ENCODE assay signal across 8 cellular contexts in genomic region chr1:9687876-9688582, GRCh38. TPM values are rescaled to one million over a fixed set of nuclear protein-coding genes. Genes with fewer than 3 reads are reported as not detected.
DNase-seq lines count a peak whose midpoint lies in the region; ATAC-seq, FAIRE-seq and TF ChIP-seq lines count a peak whose summit lies in the region.

No MANE protein-coding gene starts in this region.

- no peak for TF ChIP-seq CTCF in nephron (IDR thresholded peaks at IDR 0.05; ENCODE audit: unreplicated experiment in 3 of 3)

- DNase-seq in ACHN (peak; percentile 49), GM12892 (ENCODE audit: insufficient read length) (no peak), RPMI7951 (ENCODE audit: low read depth) (peak; percentile 42), epithelial cell of prostate (ENCODE audit: low read depth, low spot score) (no peak), NCI-H1436 (lab: John Stamatoyannopoulos, UW) (no peak)
- DNase-seq in effector CD4-positive, alpha-beta T cell: no peak

- in situ Hi-C loops in ACHN (cut with HindIII; ENCODE audit: low pct_ligation_motif_present, low pct_unique_long_range_greater_than_20kb, low sequenced_read_pairs): no loop called here

- H3K9me3 Mint-ChIP-seq in nephron: no peaks in the 10 kb centered on the region

- no peaks in the 10 kb centered on the region for H3K36me3 Mint-ChIP-seq in nephron (ENCODE audit: low read depth)

- peak; percentile 3; the same call in 1 of the 2 replicates for TF ChIP-seq POLR2A in GM12892 (IDR thresholded peaks at IDR 0.05; ENCODE audit: low read depth, low read length)

- FAIRE-seq in GM12892 (lab: Jason Lieb, UNC): peak; percentile 66

- H3K27ac ChIP-seq in epithelial cell of prostate: peak overlapping the region; percentile 61

- ATAC-seq in HG02852 (IDR thresholded peaks at IDR 0.05; ENCODE audit: unreplicated experiment): no peak

- H3K27ac Mint-ChIP-seq in nephron: no peak overlapping the region

- peaks cover 15% of the 10 kb centered on the region for H3K4me1 Mint-ChIP-seq in nephron

- H3K27me3 Mint-ChIP-seq in nephron (ENCODE audit: low read depth): peaks cover 74% of the 10 kb centered on the region

- H3K4me3 Mint-ChIP-seq in nephron: peak overlapping the region; percentile 83 to 87 (median 86)

RNA-seq across cellular contexts. Expression of gene PIK3CD, which starts 36.5 kb away (rescaled TPM):
- polyA plus RNA-seq in GM12892 (2012; ENCODE audit: missing spikeins): 53.8 TPM
- total RNA-seq in RPMI7951 (2014; rRNA removed; shearing (Covaris generic)): 16.1 and 16.7 TPM in 2 replicates

Comparison
In these comparisons a context has a peak if more than half of its experiments do, and no peak if none do; other contexts are left out.
1. DNase-seq: peak in ACHN (single experiment) and RPMI7951 (single experiment); none in GM12892 (single experiment), epithelial cell of prostate (single experiment), NCI-H1436 (single experiment) and effector CD4-positive, alpha-beta T cell (single experiment).